ENCODE assay signal across 1 cellular context in the genomic region with DNA sequence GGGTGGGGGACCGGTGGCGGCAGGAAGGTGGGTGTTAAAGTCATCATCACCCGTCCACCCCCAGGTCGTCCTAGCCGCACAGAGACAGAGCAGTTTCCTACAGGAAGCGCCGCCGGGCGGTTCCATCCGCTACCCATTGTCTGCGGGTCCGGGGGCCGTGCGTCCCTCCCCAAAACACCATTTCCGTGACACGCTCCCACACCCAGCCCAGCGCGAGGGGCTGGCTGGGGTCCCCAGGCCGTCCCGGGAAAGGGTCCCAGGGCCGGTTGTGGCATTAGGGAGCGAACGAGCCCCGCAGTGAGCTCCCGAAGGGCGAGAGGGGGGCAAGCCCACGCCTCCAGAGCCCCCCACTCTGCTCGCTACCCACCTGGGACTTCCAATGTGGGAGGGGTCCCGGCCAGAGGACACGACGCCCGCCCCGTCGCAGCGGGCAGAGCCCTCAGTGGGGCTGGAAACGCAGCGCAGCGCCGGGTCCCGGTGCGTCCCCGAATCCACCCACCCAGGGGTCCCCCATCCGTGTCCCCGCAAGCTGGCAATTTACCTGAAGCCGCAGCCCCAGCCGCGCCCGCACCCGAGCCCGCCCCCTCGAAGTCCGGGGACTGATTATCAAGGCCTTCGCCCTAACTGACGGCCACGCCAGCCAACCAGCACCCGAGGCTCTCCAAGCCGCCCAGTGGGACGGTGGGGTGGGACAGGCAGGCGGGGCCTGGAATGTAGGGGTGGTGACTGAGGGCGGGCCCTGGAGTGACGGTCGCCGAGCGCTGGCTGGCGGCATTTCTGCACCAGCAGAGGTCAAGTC.
TF ChIP-seq lines count a peak whose summit lies in the region.

A gene (minus strand): TSS at position 579 of the 799 bp plus-strand sequence. CDS start 5,434 bp downstream, outside the sequence.

TF ChIP-seq in HEK293, 187 proteins besides CTCF, POLR2A, EP300 and RAD21 (continued from another document):
- TF ChIP-seq, protein P1, sequence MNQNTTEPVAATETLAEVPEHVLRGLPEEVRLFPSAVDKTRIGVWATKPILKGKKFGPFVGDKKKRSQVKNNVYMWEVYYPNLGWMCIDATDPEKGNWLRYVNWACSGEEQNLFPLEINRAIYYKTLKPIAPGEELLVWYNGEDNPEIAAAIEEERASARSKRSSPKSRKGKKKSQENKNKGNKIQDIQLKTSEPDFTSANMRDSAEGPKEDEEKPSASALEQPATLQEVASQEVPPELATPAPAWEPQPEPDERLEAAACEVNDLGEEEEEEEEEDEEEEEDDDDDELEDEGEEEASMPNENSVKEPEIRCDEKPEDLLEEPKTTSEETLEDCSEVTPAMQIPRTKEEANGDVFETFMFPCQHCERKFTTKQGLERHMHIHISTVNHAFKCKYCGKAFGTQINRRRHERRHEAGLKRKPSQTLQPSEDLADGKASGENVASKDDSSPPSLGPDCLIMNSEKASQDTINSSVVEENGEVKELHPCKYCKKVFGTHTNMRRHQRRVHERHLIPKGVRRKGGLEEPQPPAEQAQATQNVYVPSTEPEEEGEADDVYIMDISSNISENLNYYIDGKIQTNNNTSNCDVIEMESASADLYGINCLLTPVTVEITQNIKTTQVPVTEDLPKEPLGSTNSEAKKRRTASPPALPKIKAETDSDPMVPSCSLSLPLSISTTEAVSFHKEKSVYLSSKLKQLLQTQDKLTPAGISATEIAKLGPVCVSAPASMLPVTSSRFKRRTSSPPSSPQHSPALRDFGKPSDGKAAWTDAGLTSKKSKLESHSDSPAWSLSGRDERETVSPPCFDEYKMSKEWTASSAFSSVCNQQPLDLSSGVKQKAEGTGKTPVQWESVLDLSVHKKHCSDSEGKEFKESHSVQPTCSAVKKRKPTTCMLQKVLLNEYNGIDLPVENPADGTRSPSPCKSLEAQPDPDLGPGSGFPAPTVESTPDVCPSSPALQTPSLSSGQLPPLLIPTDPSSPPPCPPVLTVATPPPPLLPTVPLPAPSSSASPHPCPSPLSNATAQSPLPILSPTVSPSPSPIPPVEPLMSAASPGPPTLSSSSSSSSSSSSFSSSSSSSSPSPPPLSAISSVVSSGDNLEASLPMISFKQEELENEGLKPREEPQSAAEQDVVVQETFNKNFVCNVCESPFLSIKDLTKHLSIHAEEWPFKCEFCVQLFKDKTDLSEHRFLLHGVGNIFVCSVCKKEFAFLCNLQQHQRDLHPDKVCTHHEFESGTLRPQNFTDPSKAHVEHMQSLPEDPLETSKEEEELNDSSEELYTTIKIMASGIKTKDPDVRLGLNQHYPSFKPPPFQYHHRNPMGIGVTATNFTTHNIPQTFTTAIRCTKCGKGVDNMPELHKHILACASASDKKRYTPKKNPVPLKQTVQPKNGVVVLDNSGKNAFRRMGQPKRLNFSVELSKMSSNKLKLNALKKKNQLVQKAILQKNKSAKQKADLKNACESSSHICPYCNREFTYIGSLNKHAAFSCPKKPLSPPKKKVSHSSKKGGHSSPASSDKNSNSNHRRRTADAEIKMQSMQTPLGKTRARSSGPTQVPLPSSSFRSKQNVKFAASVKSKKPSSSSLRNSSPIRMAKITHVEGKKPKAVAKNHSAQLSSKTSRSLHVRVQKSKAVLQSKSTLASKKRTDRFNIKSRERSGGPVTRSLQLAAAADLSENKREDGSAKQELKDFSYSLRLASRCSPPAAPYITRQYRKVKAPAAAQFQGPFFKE (tag by site-specific recombination; IDR thresholded peaks at IDR 0.05; ENCODE audit: borderline replicate concordance): no peak
- no peak for TF ChIP-seq ZFP41 (tag by site-specific recombination; IDR thresholded peaks at IDR 0.05; ENCODE audit: borderline replicate concordance)
- TF ChIP-seq ZNF777 (tag by site-specific recombination; IDR thresholded peaks at IDR 0.05; ENCODE audit: borderline replicate concordance): peak; percentile 91; the same call in 1 of the 2 replicates
- peak; percentile 93 for TF ChIP-seq SP3 (tag by site-specific recombination; IDR thresholded peaks at IDR 0.05)
- TF ChIP-seq, protein P2, sequence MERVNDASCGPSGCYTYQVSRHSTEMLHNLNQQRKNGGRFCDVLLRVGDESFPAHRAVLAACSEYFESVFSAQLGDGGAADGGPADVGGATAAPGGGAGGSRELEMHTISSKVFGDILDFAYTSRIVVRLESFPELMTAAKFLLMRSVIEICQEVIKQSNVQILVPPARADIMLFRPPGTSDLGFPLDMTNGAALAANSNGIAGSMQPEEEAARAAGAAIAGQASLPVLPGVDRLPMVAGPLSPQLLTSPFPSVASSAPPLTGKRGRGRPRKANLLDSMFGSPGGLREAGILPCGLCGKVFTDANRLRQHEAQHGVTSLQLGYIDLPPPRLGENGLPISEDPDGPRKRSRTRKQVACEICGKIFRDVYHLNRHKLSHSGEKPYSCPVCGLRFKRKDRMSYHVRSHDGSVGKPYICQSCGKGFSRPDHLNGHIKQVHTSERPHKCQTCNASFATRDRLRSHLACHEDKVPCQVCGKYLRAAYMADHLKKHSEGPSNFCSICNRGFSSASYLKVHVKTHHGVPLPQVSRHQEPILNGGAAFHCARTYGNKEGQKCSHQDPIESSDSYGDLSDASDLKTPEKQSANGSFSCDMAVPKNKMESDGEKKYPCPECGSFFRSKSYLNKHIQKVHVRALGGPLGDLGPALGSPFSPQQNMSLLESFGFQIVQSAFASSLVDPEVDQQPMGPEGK (tag by site-specific recombination; IDR thresholded peaks at IDR 0.05): peak; percentile 63
- no peak for TF ChIP-seq MYNN (tag by site-specific recombination; IDR thresholded peaks at IDR 0.05; ENCODE audit: borderline replicate concordance)
- TF ChIP-seq, protein P3, sequence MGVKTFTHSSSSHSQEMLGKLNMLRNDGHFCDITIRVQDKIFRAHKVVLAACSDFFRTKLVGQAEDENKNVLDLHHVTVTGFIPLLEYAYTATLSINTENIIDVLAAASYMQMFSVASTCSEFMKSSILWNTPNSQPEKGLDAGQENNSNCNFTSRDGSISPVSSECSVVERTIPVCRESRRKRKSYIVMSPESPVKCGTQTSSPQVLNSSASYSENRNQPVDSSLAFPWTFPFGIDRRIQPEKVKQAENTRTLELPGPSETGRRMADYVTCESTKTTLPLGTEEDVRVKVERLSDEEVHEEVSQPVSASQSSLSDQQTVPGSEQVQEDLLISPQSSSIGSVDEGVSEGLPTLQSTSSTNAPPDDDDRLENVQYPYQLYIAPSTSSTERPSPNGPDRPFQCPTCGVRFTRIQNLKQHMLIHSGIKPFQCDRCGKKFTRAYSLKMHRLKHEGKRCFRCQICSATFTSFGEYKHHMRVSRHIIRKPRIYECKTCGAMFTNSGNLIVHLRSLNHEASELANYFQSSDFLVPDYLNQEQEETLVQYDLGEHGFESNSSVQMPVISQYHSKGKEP (tag by site-specific recombination; IDR thresholded peaks at IDR 0.05): no peak
- TF ChIP-seq KLF8 (tag by site-specific recombination; IDR thresholded peaks at IDR 0.05): peak; percentile 73; the same call in 1 of the 2 replicates
- TF ChIP-seq ZFHX2 (tag by site-specific recombination; conservative IDR thresholded peaks at IDR 0.05): no peak; the same call in 1 of the 2 replicates
- no peak for TF ChIP-seq GLI4 (tag by site-specific recombination; IDR thresholded peaks at IDR 0.05)
- TF ChIP-seq, protein P4, sequence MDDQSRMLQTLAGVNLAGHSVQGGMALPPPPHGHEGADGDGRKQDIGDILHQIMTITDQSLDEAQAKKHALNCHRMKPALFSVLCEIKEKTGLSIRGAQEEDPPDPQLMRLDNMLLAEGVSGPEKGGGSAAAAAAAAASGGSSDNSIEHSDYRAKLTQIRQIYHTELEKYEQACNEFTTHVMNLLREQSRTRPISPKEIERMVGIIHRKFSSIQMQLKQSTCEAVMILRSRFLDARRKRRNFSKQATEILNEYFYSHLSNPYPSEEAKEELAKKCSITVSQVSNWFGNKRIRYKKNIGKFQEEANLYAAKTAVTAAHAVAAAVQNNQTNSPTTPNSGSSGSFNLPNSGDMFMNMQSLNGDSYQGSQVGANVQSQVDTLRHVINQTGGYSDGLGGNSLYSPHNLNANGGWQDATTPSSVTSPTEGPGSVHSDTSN (CRISPR knock-in tag; IDR thresholded peaks at IDR 0.05): peak; percentile 95
- TF ChIP-seq ZBTB48 (tag by site-specific recombination; IDR thresholded peaks at IDR 0.05): no peak
- TF ChIP-seq, protein P5, sequence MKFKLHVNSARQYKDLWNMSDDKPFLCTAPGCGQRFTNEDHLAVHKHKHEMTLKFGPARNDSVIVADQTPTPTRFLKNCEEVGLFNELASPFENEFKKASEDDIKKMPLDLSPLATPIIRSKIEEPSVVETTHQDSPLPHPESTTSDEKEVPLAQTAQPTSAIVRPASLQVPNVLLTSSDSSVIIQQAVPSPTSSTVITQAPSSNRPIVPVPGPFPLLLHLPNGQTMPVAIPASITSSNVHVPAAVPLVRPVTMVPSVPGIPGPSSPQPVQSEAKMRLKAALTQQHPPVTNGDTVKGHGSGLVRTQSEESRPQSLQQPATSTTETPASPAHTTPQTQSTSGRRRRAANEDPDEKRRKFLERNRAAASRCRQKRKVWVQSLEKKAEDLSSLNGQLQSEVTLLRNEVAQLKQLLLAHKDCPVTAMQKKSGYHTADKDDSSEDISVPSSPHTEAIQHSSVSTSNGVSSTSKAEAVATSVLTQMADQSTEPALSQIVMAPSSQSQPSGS (tag by site-specific recombination; IDR thresholded peaks at IDR 0.05; ENCODE audit: low read depth): no peak
- TF ChIP-seq REPIN1 (tag by site-specific recombination; IDR thresholded peaks at IDR 0.05; ENCODE audit: low read depth): no peak
